8 cellular contexts compared by ENCODE assay signal in the genomic region with DNA sequence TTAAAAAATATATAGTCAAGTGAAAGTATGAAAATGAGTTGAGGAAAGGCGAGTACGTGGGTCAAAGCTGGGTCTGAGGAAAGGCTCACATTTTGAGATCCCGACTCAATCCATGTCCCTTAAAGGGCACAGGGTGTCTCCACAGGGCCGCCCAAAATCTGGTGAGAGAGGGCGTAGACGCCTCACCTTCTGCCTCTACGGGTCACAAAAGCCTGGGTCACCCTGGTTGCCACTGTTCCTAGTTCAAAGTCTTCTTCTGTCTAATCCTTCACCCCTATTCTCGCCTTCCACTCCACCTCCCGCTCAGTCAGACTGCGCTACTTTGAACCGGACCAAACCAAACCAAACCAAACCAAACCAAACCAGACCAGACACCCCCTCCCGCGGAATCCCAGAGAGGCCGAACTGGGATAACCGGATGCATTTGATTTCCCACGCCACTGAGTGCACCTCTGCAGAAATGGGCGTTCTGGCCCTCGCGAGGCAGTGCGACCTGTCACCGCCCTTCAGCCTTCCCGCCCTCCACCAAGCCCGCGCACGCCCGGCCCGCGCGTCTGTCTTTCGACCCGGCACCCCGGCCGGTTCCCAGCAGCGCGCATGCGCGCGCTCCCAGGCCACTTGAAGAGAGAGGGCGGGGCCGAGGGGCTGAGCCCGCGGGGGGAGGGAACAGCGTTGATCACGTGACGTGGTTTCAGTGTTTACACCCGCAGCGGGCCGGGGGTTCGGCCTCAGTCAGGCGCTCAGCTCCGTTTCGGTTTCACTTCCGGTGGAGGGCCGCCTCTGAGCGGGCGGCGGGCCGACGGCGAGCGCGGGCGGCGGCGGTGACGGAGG. TPM values are rescaled to one million over a fixed set of nuclear protein-coding genes. Genes with fewer than 3 reads are reported as not detected.
DNase-seq lines count a peak whose midpoint lies in the region; ATAC-seq and TF ChIP-seq lines count a peak whose summit lies in the region.

A gene (plus strand): TSS at position 728 of the 831 bp plus-strand sequence. CDS start 261 bp downstream, outside the sequence.

- peaks cover 0 to 11% (median 3%) of the 10 kb centered on the region in 4 donors for H3K4me1 ChIP-seq in liver (ENCODE audit: control insufficient read depth in 4 of 4, insufficient read depth in 4 of 4, low read length in 3 of 4)

- H3K27me3 Mint-ChIP-seq in CD14-positive monocyte (ENCODE audit: low read depth in 3 of 3): peaks cover 0 to 6% (median 1%) of the 10 kb centered on the region in 3 donors

- intact Hi-C loops in CD14-positive monocyte (cut with micrococcal nuclease): loop anchor here in 1 of 2 donors (10.0 kb wide), 1 partner anchor 1593 kb away; a partner anchor contains a TSS

- H3K36me3 Mint-ChIP-seq in CD14-positive monocyte: no peaks in the 10 kb centered on the region

- no peak for TF ChIP-seq RAD21 in liver (IDR thresholded peaks at IDR 0.05)

- H3K27ac Mint-ChIP-seq in CD14-positive monocyte: peak within 1 kb of the TSS; percentile 90 to 98 (median 95)

- no peaks in the 10 kb centered on the region for H3K27me3 ChIP-seq in liver (ENCODE audit: control insufficient read depth in 4 of 4, insufficient read depth in 4 of 4, low read length in 3 of 4)

- no peaks in the 10 kb centered on the region for H3K9me3 ChIP-seq in liver (ENCODE audit: control insufficient read depth in 4 of 4, low read length in 3 of 4)

- H3K4me3 Mint-ChIP-seq in CD14-positive monocyte: peak within 1 kb of the TSS; percentile 97 to 98

- peak; percentile 79 for ATAC-seq in GM19395 (IDR thresholded peaks at IDR 0.05; ENCODE audit: unreplicated experiment)
- peak; percentile 71 for ATAC-seq in HG03558 (IDR thresholded peaks at IDR 0.05; ENCODE audit: extremely low read depth, unreplicated experiment)

- H3K36me3 ChIP-seq in liver (ENCODE audit: control insufficient read depth in 4 of 4, insufficient read depth in 3 of 4, low read depth in 1 of 4, low read length in 3 of 4): no peaks in the 10 kb centered on the region

- DNase-seq in CD14-positive monocyte (ENCODE audit: low spot score): peak; percentile 95
- peak; percentile 92 for DNase-seq in NCI-H774 (lab: John Stamatoyannopoulos, UW)
- DNase-seq in activated CD4-positive, alpha-beta T cell treated with anti-CD3 and anti-CD28 coated beads, Interleukin-2, amount 50 U/mL, for 4 hours: peak; percentile 89 to 92
- peak; percentile 91 for DNase-seq in dermis blood vessel endothelial cell
- peak; percentile 90 for DNase-seq in stimulated activated CD4-positive, alpha-beta T cell treated with anti-CD3 and anti-CD28 coated beads, Interleukin-4, amount 100 ng/mL, for 1 hour

- peaks cover 0 to 12% (median 0%) of the 10 kb centered on the region in 7 donors for H3K9me3 Mint-ChIP-seq in CD14-positive monocyte

- peak within 1 kb of the TSS; percentile 38 to 86 (median 68) for H3K4me3 ChIP-seq in liver (ENCODE audit: low read depth in 1 of 3, low read length in 3 of 3)

- H3K27ac ChIP-seq in liver (ENCODE audit: low read depth in 1 of 2, low read length in 2 of 2): peak within 1 kb of the TSS; percentile 87 to 94

- TF ChIP-seq CTCF in CD14-positive monocyte (IDR thresholded peaks at IDR 0.05) (no peak), liver (IDR thresholded peaks at IDR 0.05; ENCODE audit: low read depth, low read length, missing input control) (no peak)

- peaks cover 25% of the 10 kb centered on the region for H3K4me1 Mint-ChIP-seq in CD14-positive monocyte

- 3% methylated on average over 66 of the region's 66 CpGs for WGBS in liver

- peak within 1 kb of the TSS; percentile 66 to 88 for H3K9ac ChIP-seq in liver (ENCODE audit: low read depth in 1 of 2, low read length in 2 of 2)

TF ChIP-seq in liver, 16 proteins besides CTCF, POLR2A, EP300 and RAD21:
- TF ChIP-seq HNF4A (conservative IDR thresholded peaks at IDR 0.05) (no peak), GABPA (IDR thresholded peaks at IDR 0.05 in 1 of 2, conservative IDR thresholded peaks at IDR 0.05 in 1 of 2) (peak in 1 of 2 donors; percentile 46), RXRA (IDR thresholded peaks at IDR 0.05) (peak in 1 of 2 donors; percentile 33), EGR1 (IDR thresholded peaks at IDR 0.05; ENCODE audit: low read depth in 2 of 2) (no peak), FOXA1 (IDR thresholded peaks at IDR 0.05) (peak; percentile 36), SP1 (IDR thresholded peaks at IDR 0.05) (peak; percentile 39), YY1 (IDR thresholded peaks at IDR 0.05) (no peak), JUND (IDR thresholded peaks at IDR 0.05) (no peak), NR2F2 (IDR thresholded peaks at IDR 0.05) (no peak), HNF4G (IDR thresholded peaks at IDR 0.05) (no peak), TAF1 (conservative IDR thresholded peaks at IDR 0.05) (peak; percentile 37), FOXA2 (IDR thresholded peaks at IDR 0.05) (peak; percentile 23)
- TF ChIP-seq, protein P1, sequence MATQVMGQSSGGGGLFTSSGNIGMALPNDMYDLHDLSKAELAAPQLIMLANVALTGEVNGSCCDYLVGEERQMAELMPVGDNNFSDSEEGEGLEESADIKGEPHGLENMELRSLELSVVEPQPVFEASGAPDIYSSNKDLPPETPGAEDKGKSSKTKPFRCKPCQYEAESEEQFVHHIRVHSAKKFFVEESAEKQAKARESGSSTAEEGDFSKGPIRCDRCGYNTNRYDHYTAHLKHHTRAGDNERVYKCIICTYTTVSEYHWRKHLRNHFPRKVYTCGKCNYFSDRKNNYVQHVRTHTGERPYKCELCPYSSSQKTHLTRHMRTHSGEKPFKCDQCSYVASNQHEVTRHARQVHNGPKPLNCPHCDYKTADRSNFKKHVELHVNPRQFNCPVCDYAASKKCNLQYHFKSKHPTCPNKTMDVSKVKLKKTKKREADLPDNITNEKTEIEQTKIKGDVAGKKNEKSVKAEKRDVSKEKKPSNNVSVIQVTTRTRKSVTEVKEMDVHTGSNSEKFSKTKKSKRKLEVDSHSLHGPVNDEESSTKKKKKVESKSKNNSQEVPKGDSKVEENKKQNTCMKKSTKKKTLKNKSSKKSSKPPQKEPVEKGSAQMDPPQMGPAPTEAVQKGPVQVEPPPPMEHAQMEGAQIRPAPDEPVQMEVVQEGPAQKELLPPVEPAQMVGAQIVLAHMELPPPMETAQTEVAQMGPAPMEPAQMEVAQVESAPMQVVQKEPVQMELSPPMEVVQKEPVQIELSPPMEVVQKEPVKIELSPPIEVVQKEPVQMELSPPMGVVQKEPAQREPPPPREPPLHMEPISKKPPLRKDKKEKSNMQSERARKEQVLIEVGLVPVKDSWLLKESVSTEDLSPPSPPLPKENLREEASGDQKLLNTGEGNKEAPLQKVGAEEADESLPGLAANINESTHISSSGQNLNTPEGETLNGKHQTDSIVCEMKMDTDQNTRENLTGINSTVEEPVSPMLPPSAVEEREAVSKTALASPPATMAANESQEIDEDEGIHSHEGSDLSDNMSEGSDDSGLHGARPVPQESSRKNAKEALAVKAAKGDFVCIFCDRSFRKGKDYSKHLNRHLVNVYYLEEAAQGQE (IDR thresholded peaks at IDR 0.05): peak; percentile 31
- TF ChIP-seq, protein P2, sequence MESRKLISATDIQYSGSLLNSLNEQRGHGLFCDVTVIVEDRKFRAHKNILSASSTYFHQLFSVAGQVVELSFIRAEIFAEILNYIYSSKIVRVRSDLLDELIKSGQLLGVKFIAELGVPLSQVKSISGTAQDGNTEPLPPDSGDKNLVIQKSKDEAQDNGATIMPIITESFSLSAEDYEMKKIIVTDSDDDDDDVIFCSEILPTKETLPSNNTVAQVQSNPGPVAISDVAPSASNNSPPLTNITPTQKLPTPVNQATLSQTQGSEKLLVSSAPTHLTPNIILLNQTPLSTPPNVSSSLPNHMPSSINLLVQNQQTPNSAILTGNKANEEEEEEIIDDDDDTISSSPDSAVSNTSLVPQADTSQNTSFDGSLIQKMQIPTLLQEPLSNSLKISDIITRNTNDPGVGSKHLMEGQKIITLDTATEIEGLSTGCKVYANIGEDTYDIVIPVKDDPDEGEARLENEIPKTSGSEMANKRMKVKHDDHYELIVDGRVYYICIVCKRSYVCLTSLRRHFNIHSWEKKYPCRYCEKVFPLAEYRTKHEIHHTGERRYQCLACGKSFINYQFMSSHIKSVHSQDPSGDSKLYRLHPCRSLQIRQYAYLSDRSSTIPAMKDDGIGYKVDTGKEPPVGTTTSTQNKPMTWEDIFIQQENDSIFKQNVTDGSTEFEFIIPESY (IDR thresholded peaks at IDR 0.05): peak; percentile 18
- TF ChIP-seq, protein P3, sequence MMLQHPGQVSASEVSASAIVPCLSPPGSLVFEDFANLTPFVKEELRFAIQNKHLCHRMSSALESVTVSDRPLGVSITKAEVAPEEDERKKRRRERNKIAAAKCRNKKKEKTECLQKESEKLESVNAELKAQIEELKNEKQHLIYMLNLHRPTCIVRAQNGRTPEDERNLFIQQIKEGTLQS (IDR thresholded peaks at IDR 0.05): no peak
- TF ChIP-seq, protein P4, sequence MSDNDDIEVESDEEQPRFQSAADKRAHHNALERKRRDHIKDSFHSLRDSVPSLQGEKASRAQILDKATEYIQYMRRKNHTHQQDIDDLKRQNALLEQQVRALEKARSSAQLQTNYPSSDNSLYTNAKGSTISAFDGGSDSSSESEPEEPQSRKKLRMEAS (IDR thresholded peaks at IDR 0.05): no peak
TF ChIP-seq in liver: peak in this region for 8.

RNA-seq across cellular contexts. Expression of the gene that starts here (rescaled TPM):
- polyA plus RNA-seq in CD14-positive monocyte (1 to 10 TPM; 3.7 to 5.1 TPM), liver (10 to 100 TPM; 10.9 to 11.6 TPM)
- total RNA-seq in dermis blood vessel endothelial cell (31.1 and 33.5 TPM in 2 replicates), liver (10 to 100 TPM; 22.1 to 29.4 TPM)

Comparison
In these comparisons a context has a peak if more than half of its experiments do, and no peak if none do; other contexts are left out.
1. Peak in every context shown above with its lines: DNase-seq, ATAC-seq, H3K4me3 ChIP-seq and H3K27ac ChIP-seq.